ENCODE assay signal across 8 cellular contexts in genomic region chr18:48975817-48976649, GRCh38. TPM values are rescaled to one million over a fixed set of nuclear protein-coding genes. Genes with fewer than 3 reads are reported as not detected.
DNase-seq lines count a peak whose midpoint lies in the region; ATAC-seq, FAIRE-seq and TF ChIP-seq lines count a peak whose summit lies in the region.

No MANE protein-coding gene starts in this region.

- intact Hi-C loops in esophagus squamous epithelium (cut with DNase I): no loop called here

- no peaks in the 10 kb centered on the region for H4K20me1 ChIP-seq in neural cell (ENCODE audit: insufficient read depth)

- H2AFZ ChIP-seq in neural cell (ENCODE audit: low read depth, low read length): peak overlapping the region; percentile 56

- H3K9ac ChIP-seq in neural cell (ENCODE audit: low read length): peak overlapping the region; percentile 68

- TF ChIP-seq CTCF in esophagus squamous epithelium (IDR thresholded peaks at IDR 0.05): peak in 1 of 6 experiments; percentile 16
- TF ChIP-seq CTCF in neural cell (IDR thresholded peaks at IDR 0.05; ENCODE audit: poor library complexity, severe bottlenecking): peak; percentile 12
- TF ChIP-seq CTCF in thoracic aorta (IDR thresholded peaks at IDR 0.05): no peak

- H3K36me3 ChIP-seq in esophagus squamous epithelium: no peaks in the 10 kb centered on the region
- H3K36me3 ChIP-seq in neural cell (ENCODE audit: insufficient read depth, low read length): no peaks in the 10 kb centered on the region
- no peaks in the 10 kb centered on the region for H3K36me3 ChIP-seq in thoracic aorta

- ATAC-seq in HG02759 (IDR thresholded peaks at IDR 0.05; ENCODE audit: unreplicated experiment): peak; percentile 80
- peak; percentile 21 for ATAC-seq in thoracic aorta (ENCODE audit: insufficient number of reproducible peaks, low FRiP score, low read depth)
- ATAC-seq in HG02571 (IDR thresholded peaks at IDR 0.05; ENCODE audit: unreplicated experiment): no peak

- TF ChIP-seq RAD21 in neural cell (conservative IDR thresholded peaks at IDR 0.05): no peak

- no peaks in the 10 kb centered on the region for H3F3A ChIP-seq in neural cell (ENCODE audit: insufficient read depth, low read length, poor library complexity, severe bottlenecking)

- peak; percentile 62 for DNase-seq in GM18507 (ENCODE audit: extremely low spot score, insufficient read length, low read depth)
- DNase-seq in NCI-H510A treated with DMSO at 0.1 percent for 48 hours (lab: John Stamatoyannopoulos, UW): peak; percentile 22
- DNase-seq in activated T-cell treated with anti-CD3 and anti-CD28 coated beads for 1 hour (ENCODE audit: low read depth): peak; percentile 39
- no peak for DNase-seq in esophagus squamous epithelium (lab: John Stamatoyannopoulos, UW)
- DNase-seq in thoracic aorta (ENCODE audit: low spot score): no peak

- TF ChIP-seq EP300 in neural cell (conservative IDR thresholded peaks at IDR 0.05; ENCODE audit: poor library complexity, severe bottlenecking): no peak

- peak overlapping the region; percentile 55 for H3K4me2 ChIP-seq in neural cell (ENCODE audit: low read length)

- no peaks in the 10 kb centered on the region for H3K79me2 ChIP-seq in neural cell (replicated peaks; ENCODE audit: insufficient read depth, low read length)

- H3K4me3 ChIP-seq in esophagus squamous epithelium (peak overlapping the region; percentile 74 to 79 (median 78)), neural cell (ENCODE audit: low read length) (peak overlapping the region; percentile 73), thoracic aorta (peak overlapping the region; percentile 90)

- 2 to 3% methylated on average over 9 to 12 of the region's 119 CpGs for WGBS in esophagus squamous epithelium, 2 donors

- peaks cover 15 to 32% (median 23%) of the 10 kb centered on the region in 3 donors for H3K4me1 ChIP-seq in esophagus squamous epithelium
- H3K4me1 ChIP-seq in thoracic aorta (ENCODE audit: control insufficient read depth in 1 of 2, low read depth in 2 of 2): peaks cover 0 to 9% of the 10 kb centered on the region in 2 donors

- no peak for FAIRE-seq in GM18507 (lab: Jason Lieb, UNC)

- peaks cover 0 to 7% (median 0%) of the 10 kb centered on the region in 4 donors for H3K27me3 ChIP-seq in esophagus squamous epithelium
- peaks cover 4% of the 10 kb centered on the region for H3K27me3 ChIP-seq in neural cell (ENCODE audit: insufficient read depth, low read depth, low read length)
- H3K27me3 ChIP-seq in thoracic aorta (replicated peaks; ENCODE audit: insufficient read depth): no peaks in the 10 kb centered on the region

- H3K9me2 ChIP-seq in neural cell (ENCODE audit: insufficient read depth, low read length): no peaks in the 10 kb centered on the region

- H3K27ac ChIP-seq in esophagus squamous epithelium (peak overlapping the region; percentile 79 to 86 (median 84)), neural cell (ENCODE audit: low read length) (no peak overlapping the region), thoracic aorta (peak overlapping the region; percentile 78 to 81)

- peak in 1 of 4 donors; percentile 24 for TF ChIP-seq POLR2A in esophagus squamous epithelium (IDR thresholded peaks at IDR 0.05)

- H3K9me3 ChIP-seq in esophagus squamous epithelium (no peaks in the 10 kb centered on the region), neural cell (ENCODE audit: low read length) (no peaks in the 10 kb centered on the region), thoracic aorta (no peaks in the 10 kb centered on the region)

TF ChIP-seq in neural cell, 6 proteins besides CTCF, POLR2A, EP300 and RAD21:
- TF ChIP-seq MXI1 (conservative IDR thresholded peaks at IDR 0.05; ENCODE audit: poor library complexity, severe bottlenecking): no peak
- TF ChIP-seq EZH2 (IDR thresholded peaks at IDR 0.05; ENCODE audit: borderline replicate concordance, insufficient read depth, low read length, poor library complexity, severe bottlenecking): no peak
- TF ChIP-seq SMC3 (conservative IDR thresholded peaks at IDR 0.05; ENCODE audit: poor library complexity): no peak
- TF ChIP-seq TAF1 (IDR thresholded peaks at IDR 0.05; ENCODE audit: low read depth): no peak
- TF ChIP-seq REST (IDR thresholded peaks at IDR 0.05; ENCODE audit: borderline replicate concordance): no peak
- no peak for TF ChIP-seq POLR2AphosphoS5 (IDR thresholded peaks at IDR 0.05)

RNA-seq across cellular contexts. Expression of gene SMAD7, which starts 25.3 kb away (rescaled TPM):
- total RNA-seq in esophagus squamous epithelium (10 to 100 TPM in 2 of 4 donors, 1 to 10 TPM in 2; 4.2 to 26.5 (median 9.0) TPM), thoracic aorta (100 to 1,000 TPM in 1 of 2 donors, 10 to 100 TPM in 1; 80.8 to 107 TPM)
- 2.5 and 3.8 TPM in 2 replicates for polyA plus RNA-seq in neural cell
- polyA minus RNA-seq in neural cell: 4.2 and 4.9 TPM in 2 replicates

Comparison
In these comparisons a context has a peak if more than half of its experiments do, and no peak if none do; other contexts are left out.
1. DNase-seq: peak in GM18507 (single experiment), NCI-H510A treated with DMSO at 0.1 percent for 48 hours (single experiment) and activated T-cell treated with anti-CD3 and anti-CD28 coated beads for 1 hour (single experiment); none in esophagus squamous epithelium (single experiment) and thoracic aorta (single experiment).
2. Peak in every context shown above with its lines, with median percentiles within 50 percentile points of each other: H3K4me3 ChIP-seq.